In the genomic region with DNA sequence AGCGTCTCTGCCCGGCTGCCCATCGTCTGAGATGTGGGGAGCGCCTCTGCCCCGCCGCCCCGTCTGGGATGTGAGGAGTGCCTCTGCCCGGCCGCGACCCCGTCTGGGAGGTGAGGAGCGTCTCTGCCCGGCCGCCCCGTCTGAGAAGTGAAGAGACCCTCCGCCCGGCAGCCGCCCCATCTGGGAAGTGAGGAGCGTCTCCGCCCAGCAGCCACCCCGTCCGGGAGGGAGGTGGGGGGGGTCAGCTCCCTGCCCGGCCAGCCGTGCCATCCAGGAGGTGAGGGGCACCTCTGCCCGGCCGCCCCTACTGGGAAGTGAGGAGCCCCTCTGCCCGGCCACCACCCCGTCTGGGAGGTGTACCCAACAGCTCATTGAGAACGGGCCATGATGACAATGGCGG, we compare ENCODE assay signal across 1 cellular context.
A peak's percentile ranks its signal among the peaks of the same experiment; 100 is the strongest.
DNase-seq lines count a peak whose midpoint lies in the region.

No MANE protein-coding gene starts in this region.

- peak; percentile 5 for DNase-seq in activated gamma-delta T cell (lab: John Stamatoyannopoulos, UW)
